ENCODE assay signal across 11 cellular contexts in the genomic region with DNA sequence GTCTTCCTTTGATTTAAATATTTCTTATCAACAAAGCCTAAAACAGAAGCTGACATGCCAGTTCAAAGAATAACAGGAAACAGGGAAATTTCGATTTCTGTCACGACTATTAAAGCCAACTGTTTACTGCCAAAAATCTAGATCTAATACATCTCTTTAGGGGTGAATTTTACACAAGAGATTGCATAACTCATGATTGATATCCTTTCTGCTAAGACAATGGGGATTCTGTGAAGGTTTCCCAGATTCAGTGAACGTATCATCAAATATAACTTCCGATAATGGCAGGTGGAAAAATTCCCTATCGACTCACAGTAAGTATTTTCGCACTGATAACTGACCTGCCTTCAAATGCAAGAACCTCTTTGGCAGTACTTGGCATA. TPM values are rescaled to one million over a fixed set of nuclear protein-coding genes. Genes with fewer than 3 reads are reported as not detected.
DNase-seq lines count a peak whose midpoint lies in the region; ATAC-seq and TF ChIP-seq lines count a peak whose summit lies in the region.
"Had no signal": no experiment of that assay in that cellular context is flagged by ENCODE, and none has a peak within 500 bp of the region (broad histone marks: within the 10 kb centered on the region; RNA-seq: fewer than 3 reads in every experiment).

No MANE protein-coding gene starts in this region.

- H3K9me3 ChIP-seq in BLaER1 = no peaks in the 10 kb centered on the region
- H3K9me3 ChIP-seq in Caco-2 = no peaks in the 10 kb centered on the region; the same call in 1 of the 2 replicates
- H3K9me3 ChIP-seq: BE2C, ovary had no signal

- H3K27me3 Mint-ChIP-seq in T-cell (no peaks in the 10 kb centered on the region), immature natural killer cell (ENCODE audit: low read depth in 3 of 3) (peaks cover 0 to 6% (median 0%) of the 10 kb centered on the region in 3 donors), Caco-2 (ENCODE audit: insufficient read depth, unreplicated experiment) (no peaks in the 10 kb centered on the region)

- H4K20me1 ChIP-seq in BLaER1 = no peaks in the 10 kb centered on the region

- no peak for DNase-seq in T-cell
- DNase-seq in immature natural killer cell = no peak
- DNase-seq in Caco-2 = no peak
- no peak for DNase-seq in cerebellum (ENCODE audit: low spot score)
- no peak for DNase-seq in lower leg skin (ENCODE audit: low spot score in 2 of 2)
- DNase-seq in NCI-H226 = no peak
- DNase-seq: BE2C, kidney, ovary had no signal

- ATAC-seq in GM21381 (IDR thresholded peaks at IDR 0.05; ENCODE audit: unreplicated experiment) (peak; percentile 13), T-cell (replicated peaks in 1 of 4) (peak in 1 of 4 experiments; percentile 11)

- peaks cover 0 to under 1% (median 0%) of the 10 kb centered on the region in 3 donors for H3K9me3 Mint-ChIP-seq in T-cell
- H3K9me3 Mint-ChIP-seq in immature natural killer cell = no peaks in the 10 kb centered on the region
- peaks cover 7% of the 10 kb centered on the region for H3K9me3 Mint-ChIP-seq in Caco-2 (ENCODE audit: unreplicated experiment)

- peaks cover 26 to 38% (median 27%) of the 10 kb centered on the region in 3 donors for H3K4me1 Mint-ChIP-seq in T-cell
- H3K4me1 Mint-ChIP-seq in immature natural killer cell = peaks cover 10 to 18% of the 10 kb centered on the region in 2 donors
- H3K4me1 Mint-ChIP-seq in Caco-2 (ENCODE audit: low read depth, unreplicated experiment) = peaks cover 5% of the 10 kb centered on the region

- H3K4me3 Mint-ChIP-seq in T-cell = peak overlapping the region; percentile 63 to 67 (median 65)
- H3K4me3 Mint-ChIP-seq in immature natural killer cell = peak overlapping the region in 3 of 5 donors; percentile 59 to 71 (median 66)
- no peak overlapping the region for H3K4me3 Mint-ChIP-seq in Caco-2 (ENCODE audit: unreplicated experiment)

- no peaks in the 10 kb centered on the region for H3K36me3 Mint-ChIP-seq in T-cell
- H3K36me3 Mint-ChIP-seq in immature natural killer cell = no peaks in the 10 kb centered on the region
- H3K36me3 Mint-ChIP-seq in Caco-2 (ENCODE audit: insufficient read depth, unreplicated experiment) = peaks cover 27% of the 10 kb centered on the region

- no peak overlapping the region for H3K9ac ChIP-seq in BLaER1

- 46 to 52% methylated on average over 6 of the region's 6 CpGs for WGBS in lower leg skin, 2 donors

- no peak for TF ChIP-seq POLR2A in lower leg skin (IDR thresholded peaks at IDR 0.05)

- peak overlapping the region; percentile 90 to 96 for H3K27ac Mint-ChIP-seq in T-cell
- peak overlapping the region in 2 of 6 donors; percentile 68 to 76 for H3K27ac Mint-ChIP-seq in immature natural killer cell
- H3K27ac Mint-ChIP-seq in Caco-2 (ENCODE audit: unreplicated experiment) = no peak overlapping the region

- H3K27me3 ChIP-seq in BLaER1 (no peaks in the 10 kb centered on the region), Caco-2 (replicated peaks; ENCODE audit: control insufficient read depth, insufficient read depth, low read length) (no peaks in the 10 kb centered on the region)
- H3K27me3 ChIP-seq: ovary had no signal

- POLR2A ChIA-PET in T-cell (lab: Charles Lee) (interaction anchor here (0.6 to 1.5 kb wide), 4 partner anchors 20 to 918 kb away, joined by 3 to 7 read pairs (median 5); partner anchors contain the start of gene CITED2 (in 1 of the 2)), Caco-2 (lab: Charles Lee) (interaction anchor here (0.5 kb wide), 1 partner anchor 80 kb away, joined by 3 read pairs; no protein-coding TSS in a partner anchor)

- peaks cover 38% of the 10 kb centered on the region for H3K36me3 ChIP-seq in BLaER1
- no peaks in the 10 kb centered on the region for H3K36me3 ChIP-seq in Caco-2 (ENCODE audit: control insufficient read depth, insufficient read depth, low read length)
- H3K36me3 ChIP-seq: BE2C, ovary had no signal

- no TSS peak for BruUV-seq in Caco-2 (replicated peaks; lab: Mats Ljungman, UMichigan)

- H3K4me2 ChIP-seq in BLaER1 = peak overlapping the region; percentile 50

- TF ChIP-seq CTCF in Caco-2 (IDR thresholded peaks at IDR 0.05; ENCODE audit: insufficient read depth in 1 of 2, low read depth in 1 of 2, low read length in 1 of 2, severe bottlenecking in 1 of 2, unreplicated experiment in 1 of 2) (no peak), lower leg skin (IDR thresholded peaks at IDR 0.05) (no peak)

- H3K4me3 ChIP-seq in BLaER1 (no peak overlapping the region), Caco-2 (ENCODE audit: low read depth, low read length) (no peak overlapping the region), lower leg skin (ENCODE audit: low read depth, poor library complexity, severe bottlenecking) (no peak overlapping the region)
- H3K4me3 ChIP-seq: ovary had no signal

- H3K4me1 ChIP-seq in BLaER1 (peaks cover 22% of the 10 kb centered on the region), Caco-2 (0 out of 2 replicates have a peak, but pooled peaks cover 4% of the 10 kb centered on the region)
- H3K4me1 ChIP-seq: BE2C had no signal

- CTCF ChIA-PET in T-cell (lab: Charles Lee) = interaction anchor here (0.6 to 1.9 kb wide), 8 partner anchors 9 to 709 kb away, joined by 3 to 18 read pairs (median 6); no protein-coding TSS in a partner anchor
- CTCF ChIA-PET in Caco-2 (lab: Charles Lee) = no interaction called here

- H3K27ac ChIP-seq in BLaER1 = peak overlapping the region; percentile 24; the same call in 1 of the 2 replicates
- H3K27ac ChIP-seq: ovary had no signal

- intact Hi-C loops in Caco-2 (cut with micrococcal nuclease; ENCODE audit: unreplicated experiment) = no loop called here
- intact Hi-C loops in lower leg skin (cut with DNase I; ENCODE audit: low total_unique reads) = no loop called here

RNA-seq across cellular contexts. Expression of gene NHSL1, which starts 42.9 kb away (rescaled TPM):
- total RNA-seq in T-cell (under 1 TPM; 0.08 to 0.64 (median 0.46) TPM), Caco-2 (2022) (39.9 and 41.9 TPM in 2 replicates), cerebellum (51.8 TPM), lower leg skin (10 to 100 TPM; 44.4 to 70.9 (median 53.2) TPM)
- polyA plus RNA-seq in immature natural killer cell = under 1 TPM in 1 of 3 donors, not detected in 2; 0.09 TPM

RNA-seq across cellular contexts. Expression of gene HEBP2, which starts 52.4 kb away (rescaled TPM):
- total RNA-seq in T-cell (10 to 100 TPM; 18.8 to 54.0 (median 45.7) TPM), Caco-2 (2022) (64.3 and 73.1 TPM in 2 replicates), cerebellum (4.4 TPM), lower leg skin (100 to 1,000 TPM; 141 to 195 (median 162) TPM)
- polyA plus RNA-seq in immature natural killer cell = 10 to 100 TPM; 22.0 to 34.5 (median 26.7) TPM

Comparison
In these comparisons a context has a peak if more than half of its experiments do, and no peak if none do; other contexts are left out.
1. RNA of gene NHSL1, which starts 42.9 kb away (total RNA-seq): 44.4 to 70.9 TPM in lower leg skin, 51.8 TPM in cerebellum (single experiment) and 39.9 to 41.9 TPM in Caco-2; 0.08 to 0.64 TPM in T-cell; every median in the first group is over 10 times any median in the second.